Comparison of ENCODE assay signal across 12 cellular contexts in the genomic region with DNA sequence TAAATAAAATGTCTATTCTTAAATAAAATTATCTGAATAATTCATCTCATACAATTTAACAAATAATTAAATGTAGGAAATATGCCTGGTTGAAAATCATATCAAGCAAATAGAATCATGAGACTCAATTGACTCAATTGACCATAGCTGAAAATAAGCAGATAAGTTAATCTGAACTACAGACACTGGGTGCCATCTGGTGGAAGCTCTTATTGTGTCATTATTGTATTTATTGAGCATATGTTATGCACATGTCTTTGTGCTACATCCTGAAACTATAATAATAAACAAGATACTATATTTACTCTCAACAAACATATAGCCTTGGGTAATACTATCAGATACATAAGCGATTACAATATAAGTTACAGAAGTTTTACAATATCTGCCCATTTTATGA. TPM values are rescaled to one million over a fixed set of nuclear protein-coding genes. Genes with fewer than 3 reads are reported as not detected.
DNase-seq lines count a peak whose midpoint lies in the region; ATAC-seq and TF ChIP-seq lines count a peak whose summit lies in the region.
"Had no signal": no experiment of that assay in that cellular context is flagged by ENCODE, and none has a peak within 500 bp of the region (broad histone marks: within the 10 kb centered on the region; RNA-seq: fewer than 3 reads in every experiment).

No MANE protein-coding gene starts in this region.

- H3K27me3 Mint-ChIP-seq in activated T-cell treated with anti-CD3 and anti-CD28 coated beads, Interleukin-2, amount 50 U/mL, for 4 hours (ENCODE audit: low read depth), result no peaks in the 10 kb centered on the region
- H3K27me3 Mint-ChIP-seq: dendritic cell treated with granulocyte-macrophage colony-stimulating factor and Interleukin-4, amounts not matched to agents 40 ng/mL and 50 ng/mL, for 4 days had no signal

- no peak overlapping the region for H3K4me2 ChIP-seq in DOHH2 (ENCODE audit: low read length)

- no peaks in the 10 kb centered on the region for H3K27me3 ChIP-seq in DOHH2 (ENCODE audit: control insufficient read depth, low read length)
- H3K27me3 ChIP-seq: ovary had no signal

- DNase-seq in HT-29 (ENCODE audit: low spot score) (peak; percentile 45), SK-N-DZ (ENCODE audit: low spot score) (peak; percentile 27), iris pigment epithelial cell (ENCODE audit: low read depth) (peak; percentile 40), NCI-H2107 (lab: John Stamatoyannopoulos, UW) (no peak), UCSD-AML1 (lab: John Stamatoyannopoulos, UW; ENCODE audit: unreplicated experiment) (no peak)
- DNase-seq in activated T-cell treated with anti-CD3 and anti-CD28 coated beads, Interleukin-2, amount 50 U/mL, for 4 hours, result no peak
- DNase-seq: ovary had no signal

- no peaks in the 10 kb centered on the region for H4K20me1 ChIP-seq in DOHH2 (ENCODE audit: control insufficient read depth, insufficient read depth, low read depth, low read length)

- H3F3A ChIP-seq in DOHH2 (ENCODE audit: control insufficient read depth, insufficient read depth), result no peaks in the 10 kb centered on the region

- peaks cover 3% of the 10 kb centered on the region for H3K9me3 Mint-ChIP-seq in activated T-cell treated with anti-CD3 and anti-CD28 coated beads, Interleukin-2, amount 50 U/mL, for 4 hours
- H3K9me3 Mint-ChIP-seq: dendritic cell treated with granulocyte-macrophage colony-stimulating factor and Interleukin-4, amounts not matched to agents 40 ng/mL and 50 ng/mL, for 4 days had no signal

- TF ChIP-seq CTCF in DOHH2 (IDR thresholded peaks at IDR 0.05; ENCODE audit: low read depth, low read length, poor library complexity, severe bottlenecking), result peak; percentile 25

- no peak for ATAC-seq in HG02588 (IDR thresholded peaks at IDR 0.05; ENCODE audit: unreplicated experiment)
- ATAC-seq in activated T-cell treated with anti-CD3 and anti-CD28 coated beads, Interleukin-2, amount 50 U/mL, for 4 hours, result no peak
- ATAC-seq: Right ventricle myocardium inferior had no signal

- H3K36me3 Mint-ChIP-seq in activated T-cell treated with anti-CD3 and anti-CD28 coated beads, Interleukin-2, amount 50 U/mL, for 4 hours (ENCODE audit: insufficient read depth), result no peaks in the 10 kb centered on the region

- H3K79me2 ChIP-seq in DOHH2 (ENCODE audit: control insufficient read depth, low read length), result no peaks in the 10 kb centered on the region

- no peaks in the 10 kb centered on the region for H3K9me3 ChIP-seq in DOHH2 (ENCODE audit: control insufficient read depth, insufficient read depth, low read length)
- H3K9me3 ChIP-seq: ovary had no signal

- H3K4me3 Mint-ChIP-seq in activated T-cell treated with anti-CD3 and anti-CD28 coated beads, Interleukin-2, amount 50 U/mL, for 4 hours, result no peak overlapping the region
- H3K4me3 Mint-ChIP-seq: dendritic cell treated with granulocyte-macrophage colony-stimulating factor and Interleukin-4, amounts not matched to agents 40 ng/mL and 50 ng/mL, for 4 days had no signal

- no peaks in the 10 kb centered on the region for H3K4me1 Mint-ChIP-seq in activated T-cell treated with anti-CD3 and anti-CD28 coated beads, Interleukin-2, amount 50 U/mL, for 4 hours (ENCODE audit: low read depth)

- no peak overlapping the region for H3K27ac ChIP-seq in DOHH2 (ENCODE audit: low read depth, low read length)
- H3K27ac ChIP-seq: ovary had no signal

- no peak overlapping the region for H3K4me3 ChIP-seq in DOHH2 (ENCODE audit: low read length)
- H3K4me3 ChIP-seq: ovary had no signal

- H3K9me2 ChIP-seq in DOHH2 (replicated peaks; ENCODE audit: control insufficient read depth, low read length), result no peaks in the 10 kb centered on the region

- no peaks in the 10 kb centered on the region for H3K4me1 ChIP-seq in DOHH2 (ENCODE audit: control insufficient read depth, low read length)

- H3K36me3 ChIP-seq in DOHH2 (ENCODE audit: control insufficient read depth, low read length), result no peaks in the 10 kb centered on the region
- H3K36me3 ChIP-seq: ovary had no signal

RNA-seq across cellular contexts. Expression of a gene that starts 41.0 kb away (rescaled TPM):
- not detected in 2 replicates for total RNA-seq in HT-29 (2014; rRNA removed; shearing (Covaris generic))
- polyA plus RNA-seq in SK-N-DZ (2014; cell fraction: cytosol; rRNA removed), result not detected in 2 replicates
- polyA plus RNA-seq in SK-N-DZ (2014; cell fraction: nucleus; rRNA removed), result not detected in 2 replicates
- not detected for total RNA-seq in activated T-cell treated with anti-CD3 and anti-CD28 coated beads, Interleukin-2, amount 50 U/mL, for 4 hours
- total RNA-seq: Right ventricle myocardium inferior, ureter had no signal

Comparison
In these comparisons a context has a peak if more than half of its experiments do, and no peak if none do; other contexts are left out.
1. DNase-seq: peak in HT-29 (single experiment), SK-N-DZ (single experiment) and iris pigment epithelial cell (single experiment); none in NCI-H2107 (single experiment), UCSD-AML1 (single experiment) and activated T-cell treated with anti-CD3 and anti-CD28 coated beads, Interleukin-2, amount 50 U/mL, for 4 hours (single experiment).